Comparison of ENCODE assay signal across 18 cellular contexts in genomic region chr4:87019898-87020297, GRCh38.
A peak's percentile ranks its signal among the peaks of the same experiment; 100 is the strongest.
DNase-seq lines count a peak whose midpoint lies in the region; ATAC-seq, FAIRE-seq and TF ChIP-seq lines count a peak whose summit lies in the region.
"Had no signal": no experiment of that assay in that cellular context is flagged by ENCODE, and none has a peak within 500 bp of the region (broad histone marks: within the 10 kb centered on the region; RNA-seq: fewer than 3 reads in every experiment).

No MANE protein-coding gene starts in this region.

- no peak for TF ChIP-seq RAD21 in GM12878 (IDR thresholded peaks at IDR 0.05; ENCODE audit: insufficient read depth, low read depth, low read length)

- no peak for TF ChIP-seq POLR2A in GM12878 (IDR thresholded peaks at IDR 0.05; ENCODE audit: low read depth, low read length)

- peaks cover 82% of the 10 kb centered on the region for H3K4me1 Mint-ChIP-seq in activated T-cell treated with anti-CD3 and anti-CD28 coated beads, Interleukin-2, amount 50 U/mL, for 24 hours (ENCODE audit: low read depth)
- peaks cover 76% of the 10 kb centered on the region for H3K4me1 Mint-ChIP-seq in activated T-cell treated with anti-CD3 and anti-CD28 coated beads, Interleukin-2, amount 50 U/mL, for 4 hours (ENCODE audit: low read depth)
- peaks cover 44 to 74% of the 10 kb centered on the region in 2 donors for H3K4me1 Mint-ChIP-seq in stimulated activated naive B cell treated with anti-CD40 and anti-IgM and Interleukin-4, amounts not matched to agents 10 μg/mL and 1 μg/mL and 100 μg/mL, for 72 hours

- POLR2A ChIA-PET in GM12878 (lab: Charles Lee) = interaction anchor here (1.1 to 3.2 kb wide), 5 partner anchors 8 to 51 kb away, joined by 3 to 18 read pairs (median 4); no protein-coding TSS in a partner anchor

- TF ChIP-seq CTCF in GM12878 (IDR thresholded peaks at IDR 0.05 in 2 of 3, conservative IDR thresholded peaks at IDR 0.05 in 1 of 3; ENCODE audit: control insufficient read depth in 2 of 3, extremely low read depth in 1 of 3, insufficient read depth in 1 of 3, low read depth in 3 of 3, low read length in 3 of 3) (no peak), dorsolateral prefrontal cortex (IDR thresholded peaks at IDR 0.05 in 54 of 56, conservative IDR thresholded peaks at IDR 0.05 in 2 of 56; ENCODE audit: low read depth in 1 of 56, partially characterized antibody in 56 of 56) (no peak)

- no peaks in the 10 kb centered on the region for H3K27me3 ChIP-seq in GM12878 (replicated peaks in 1 of 2; ENCODE audit: control insufficient read depth in 2 of 2, insufficient read depth in 2 of 2, low read length in 1 of 2)
- no peaks in the 10 kb centered on the region for H3K27me3 ChIP-seq in dorsolateral prefrontal cortex
- H3K27me3 ChIP-seq: esophagus muscularis mucosa had no signal

- intact Hi-C loops in GM12878 (cut with micrococcal nuclease; ENCODE audit: unreplicated experiment) (no loop called here), dorsolateral prefrontal cortex (cut with DNase I) (no loop called here)

- H3K9ac ChIP-seq in GM12878 (ENCODE audit: control insufficient read depth, insufficient read depth, low read length) = peak overlapping the region; percentile 50
- H3K9ac ChIP-seq: parathyroid adenoma had no signal

- H3K4me1 ChIP-seq in GM12878 (ENCODE audit: control insufficient read depth, insufficient read depth, low read length) = peaks cover 38% of the 10 kb centered on the region

- no peaks in the 10 kb centered on the region for H3K9me3 Mint-ChIP-seq in activated T-cell treated with anti-CD3 and anti-CD28 coated beads, Interleukin-2, amount 50 U/mL, for 24 hours
- H3K9me3 Mint-ChIP-seq in activated T-cell treated with anti-CD3 and anti-CD28 coated beads, Interleukin-2, amount 50 U/mL, for 4 hours = no peaks in the 10 kb centered on the region
- peaks cover 0 to 5% of the 10 kb centered on the region in 2 donors for H3K9me3 Mint-ChIP-seq in stimulated activated naive B cell treated with anti-CD40 and anti-IgM and Interleukin-4, amounts not matched to agents 10 μg/mL and 1 μg/mL and 100 μg/mL, for 72 hours

- peaks cover 95% of the 10 kb centered on the region for H3K79me2 ChIP-seq in GM12878 (ENCODE audit: control insufficient read depth, insufficient read depth, low read length)

- TF ChIP-seq EP300 in GM12878 (IDR thresholded peaks at IDR 0.05; ENCODE audit: borderline replicate concordance in 1 of 2, control insufficient read depth in 1 of 2, low read depth in 2 of 2, low read length in 2 of 2) = peak; percentile 48 to 50; a peak in 2 of 4 replicates

- H2AFZ ChIP-seq in GM12878 (ENCODE audit: control insufficient read depth, low read depth, low read length) = no peak overlapping the region
- H2AFZ ChIP-seq: parathyroid adenoma had no signal

- SMC1A ChIA-PET in GM12878 (lab: Charles Lee; ENCODE audit: uncharacterized antibody, unreplicated experiment) = interaction anchor here (0.6 to 2.9 kb wide), 12 partner anchors 8 to 83 kb away, joined by 3 to 15 read pairs (median 4); partner anchors contain the start of gene AFF1

- CTCF ChIA-PET in GM12878 (lab: Yijun Ruan, JAX) = interaction anchor here (0.9 to 1.7 kb wide), 3 partner anchors 9 to 98 kb away, joined by 3 to 7 read pairs (median 3); no protein-coding TSS in a partner anchor

- FAIRE-seq in GM12878 (lab: Jason Lieb, UNC) (no peak), HTR-8/SVneo (lab: Jason Lieb, UNC) (no peak)
- FAIRE-seq: G401.6, kidney had no signal

- peaks cover 0 to under 1% of the 10 kb centered on the region in 2 experiments; a peak in 1 of 4 replicates for H3K36me3 ChIP-seq in GM12878 (ENCODE audit: control insufficient read depth in 2 of 2, insufficient read depth in 2 of 2, low read length in 1 of 2)
- H3K36me3 ChIP-seq: esophagus muscularis mucosa had no signal

- H3K4me3 Mint-ChIP-seq in activated T-cell treated with anti-CD3 and anti-CD28 coated beads, Interleukin-2, amount 50 U/mL, for 24 hours = no peak overlapping the region
- H3K4me3 Mint-ChIP-seq in activated T-cell treated with anti-CD3 and anti-CD28 coated beads, Interleukin-2, amount 50 U/mL, for 4 hours = no peak overlapping the region
- peak overlapping the region; percentile 26 to 69 for H3K4me3 Mint-ChIP-seq in stimulated activated naive B cell treated with anti-CD40 and anti-IgM and Interleukin-4, amounts not matched to agents 10 μg/mL and 1 μg/mL and 100 μg/mL, for 72 hours

- DNase-seq in activated T-cell treated with anti-CD3 and anti-CD28 coated beads, Interleukin-2, amount 50 U/mL, for 24 hours = no peak
- no peak for DNase-seq in activated T-cell treated with anti-CD3 and anti-CD28 coated beads, Interleukin-2, amount 50 U/mL, for 4 hours
- no peak for DNase-seq in GM12878 (ENCODE audit: low read depth, low spot score)
- no peak for DNase-seq in stimulated activated naive B cell treated with anti-CD40 and anti-IgM and Interleukin-4, amounts not matched to agents 10 μg/mL and 1 μg/mL and 100 μg/mL, for 72 hours
- DNase-seq in HTR-8/SVneo (ENCODE audit: insufficient read length, low spot score) = no peak
- no peak for DNase-seq in dorsolateral prefrontal cortex
- no peak for DNase-seq in cerebellar cortex (ENCODE audit: low spot score)
- DNase-seq: activated CD4-positive, alpha-beta T cell treated with anti-CD3 and anti-CD28 coated beads for 1 hour; Caco-2; head of caudate nucleus; kidney; mucosa of descending colon; NCI-H1105; T-helper 1 cell had no signal

- RAD21 ChIA-PET in GM12878 (lab: Charles Lee; ENCODE audit: unreplicated experiment) = interaction anchor here (1.0 to 2.2 kb wide), 4 partner anchors 9 to 82 kb away, joined by 4 to 13 read pairs (median 8); no protein-coding TSS in a partner anchor

- H3K4me3 ChIP-seq in GM12878 (peak overlapping the region; percentile 41), dorsolateral prefrontal cortex (no peak overlapping the region)
- H3K4me3 ChIP-seq: esophagus muscularis mucosa, mucosa of descending colon had no signal

- no TSS peak for BruUV-seq in GM12878 (replicated peaks; lab: Mats Ljungman, UMichigan)

- no peaks in the 10 kb centered on the region for H4K20me1 ChIP-seq in GM12878 (ENCODE audit: control insufficient read depth, insufficient read depth)

- 0% methylated on average over 2 of the region's 2 CpGs for WGBS in GM12878 (ENCODE audit: insufficient coverage, insufficient replicate concordance, low lambda C conversion rate, missing lambda C conversion rate)

- peaks cover 6% of the 10 kb centered on the region for H3K36me3 Mint-ChIP-seq in activated T-cell treated with anti-CD3 and anti-CD28 coated beads, Interleukin-2, amount 50 U/mL, for 24 hours (ENCODE audit: low read depth)
- H3K36me3 Mint-ChIP-seq in activated T-cell treated with anti-CD3 and anti-CD28 coated beads, Interleukin-2, amount 50 U/mL, for 4 hours (ENCODE audit: insufficient read depth) = peaks cover 16% of the 10 kb centered on the region
- no peaks in the 10 kb centered on the region for H3K36me3 Mint-ChIP-seq in stimulated activated naive B cell treated with anti-CD40 and anti-IgM and Interleukin-4, amounts not matched to agents 10 μg/mL and 1 μg/mL and 100 μg/mL, for 72 hours

- in situ Hi-C loops in GM12878 (cut with MboI) = no loop called here

- no peak for ATAC-seq in activated T-cell treated with anti-CD3 and anti-CD28 coated beads, Interleukin-2, amount 50 U/mL, for 4 hours
- ATAC-seq in HG03378 (IDR thresholded peaks at IDR 0.05; ENCODE audit: unreplicated experiment) (peak; percentile 42), GM12878 (peak; percentile 44)
- peak; percentile 65 to 72 for ATAC-seq in stimulated activated naive B cell treated with anti-CD40 and anti-IgM and Interleukin-4, amounts not matched to agents 10 μg/mL and 1 μg/mL and 100 μg/mL, for 72 hours (replicated peaks)
- ATAC-seq: mucosa of descending colon had no signal

- peak overlapping the region; percentile 76 for H3K27ac Mint-ChIP-seq in activated T-cell treated with anti-CD3 and anti-CD28 coated beads, Interleukin-2, amount 50 U/mL, for 24 hours
- H3K27ac Mint-ChIP-seq in stimulated activated naive B cell treated with anti-CD40 and anti-IgM and Interleukin-4, amounts not matched to agents 10 μg/mL and 1 μg/mL and 100 μg/mL, for 72 hours = peak overlapping the region; percentile 80

- peak overlapping the region; percentile 68 for H3K4me2 ChIP-seq in GM12878 (ENCODE audit: control insufficient read depth, insufficient read depth)

- H3K9me3 ChIP-seq in GM12878 (replicated peaks; ENCODE audit: control insufficient read depth, insufficient read depth, low read length) = no peaks in the 10 kb centered on the region; the same call in 2 of the 3 replicates
- H3K9me3 ChIP-seq: Caco-2, esophagus muscularis mucosa, mucosa of descending colon had no signal

- H3K27ac ChIP-seq in GM12878 (ENCODE audit: control insufficient read depth, insufficient read depth) (peak overlapping the region; percentile 78), dorsolateral prefrontal cortex (peak overlapping the region in 11 of 59 donors; percentile 1 to 62 (median 22))

- H3K27me3 Mint-ChIP-seq in activated T-cell treated with anti-CD3 and anti-CD28 coated beads, Interleukin-2, amount 50 U/mL, for 24 hours = no peaks in the 10 kb centered on the region
- no peaks in the 10 kb centered on the region for H3K27me3 Mint-ChIP-seq in activated T-cell treated with anti-CD3 and anti-CD28 coated beads, Interleukin-2, amount 50 U/mL, for 4 hours (ENCODE audit: low read depth)
- no peaks in the 10 kb centered on the region for H3K27me3 Mint-ChIP-seq in stimulated activated naive B cell treated with anti-CD40 and anti-IgM and Interleukin-4, amounts not matched to agents 10 μg/mL and 1 μg/mL and 100 μg/mL, for 72 hours

TF ChIP-seq in GM12878, 131 proteins besides CTCF, POLR2A, EP300 and RAD21 (continues in another document):
- 0 out of 2 replicates have a peak, but pooled peaks have one; percentile 31 for TF ChIP-seq MTA3 (IDR thresholded peaks at IDR 0.05; ENCODE audit: borderline replicate concordance, low read length)
- no peak for TF ChIP-seq NFYA (IDR thresholded peaks at IDR 0.05; ENCODE audit: borderline replicate concordance, low read depth, low read length)
- TF ChIP-seq RUNX3 (IDR thresholded peaks at IDR 0.05; ENCODE audit: low read length) = peak; percentile 67
- no peak for TF ChIP-seq MAX (IDR thresholded peaks at IDR 0.05; ENCODE audit: low read depth, low read length)
- no peak for TF ChIP-seq CBX3 (IDR thresholded peaks at IDR 0.05; ENCODE audit: borderline replicate concordance, low read depth)

Comparison
In these comparisons a context has a peak if more than half of its experiments do, and no peak if none do; other contexts are left out.
1. H3K4me3 Mint-ChIP-seq: peak in stimulated activated naive B cell treated with anti-CD40 and anti-IgM and Interleukin-4, amounts not matched to agents 10 μg/mL and 1 μg/mL and 100 μg/mL, for 72 hours (2 of 2); none in activated T-cell treated with anti-CD3 and anti-CD28 coated beads, Interleukin-2, amount 50 U/mL, for 24 hours (single experiment) and activated T-cell treated with anti-CD3 and anti-CD28 coated beads, Interleukin-2, amount 50 U/mL, for 4 hours (single experiment).
2. ATAC-seq: peak in HG03378 (single experiment), GM12878 (single experiment) and stimulated activated naive B cell treated with anti-CD40 and anti-IgM and Interleukin-4, amounts not matched to agents 10 μg/mL and 1 μg/mL and 100 μg/mL, for 72 hours (2 of 2); none in activated T-cell treated with anti-CD3 and anti-CD28 coated beads, Interleukin-2, amount 50 U/mL, for 4 hours (0 of 2).